ENCODE assay signal across 30 cellular contexts in genomic region chr1:4613606-4614370, GRCh38.
"Had no signal": no experiment of that assay in that cellular context is flagged by ENCODE, and none has a peak within 500 bp of the region (broad histone marks: within the 10 kb centered on the region; RNA-seq: fewer than 3 reads in every experiment).

No MANE protein-coding gene starts in this region.

- H3K27ac ChIP-seq: esophagus squamous epithelium, heart right ventricle, neutrophil, prostate gland, right atrium auricular region, tibial artery had no signal

- H3K36me3 Mint-ChIP-seq: memory B cell, mesothelial cell of epicardium, type B pancreatic cell had no signal

- H3K4me3 ChIP-seq: esophagus squamous epithelium, heart right ventricle, lung, mucosa of descending colon, prostate gland, right atrium auricular region, smooth muscle cell, tibial artery had no signal

- FAIRE-seq: endometrium, islet of Langerhans, urothelium cell line had no signal

- ATAC-seq: effector memory CD8-positive, alpha-beta T cell; heart right ventricle; left ventricle myocardium superior; mucosa of descending colon; sciatic nerve; stimulated activated naive CD8-positive, alpha-beta T cell treated with anti-CD3 and anti-CD28 coated beads, Interleukin-15, amount 100 ng/mL, for 72 hours had no signal

- H3K9me3 ChIP-seq: neutrophil, prostate gland had no signal

- H3K4me1 Mint-ChIP-seq: memory B cell; naive B cell; stimulated activated naive CD8-positive, alpha-beta T cell treated with anti-CD3 and anti-CD28 coated beads, Interleukin-15, amount 100 ng/mL, for 72 hours had no signal

- DNase-seq: cortex of kidney; effector memory CD8-positive, alpha-beta T cell; esophagus squamous epithelium; foreskin melanocyte; glutamatergic neuron; heart right ventricle; hippocampal formation; left ventricle myocardium superior; naive B cell; nephron progenitor cell; stimulated activated CD4-positive, alpha-beta T cell treated with anti-CD3 and anti-CD28 coated beads, Interleukin-12 subunit alpha, Interleukin-12 subunit beta, amount 100 ng/mL, for 4 hours; stimulated activated CD4-positive, alpha-beta T cell treated with anti-CD3 and anti-CD28 coated beads, Interleukin-1b, Interleukin-23, amount 100 ng/mL, for 48 hours; stimulated activated CD4-positive, alpha-beta T cell treated with anti-CD3 and anti-CD28 coated beads, Interleukin-4, amount 100 ng/mL, for 1 hour; stimulated activated CD8-positive, alpha-beta memory T cell treated with anti-CD3 and anti-CD28 coated beads, Interleukin-4, amount 100 ng/mL, for 48 hours; stimulated activated naive CD4-positive, alpha-beta T cell; stimulated activated naive CD8-positive, alpha-beta T cell treated with anti-CD3 and anti-CD28 coated beads, Interleukin-15, amount 100 ng/mL, for 72 hours; tibial artery had no signal

- H3K27ac Mint-ChIP-seq: effector memory CD8-positive, alpha-beta T cell; memory B cell; mesothelial cell of epicardium; naive B cell; stimulated activated naive CD8-positive, alpha-beta T cell treated with anti-CD3 and anti-CD28 coated beads, Interleukin-15, amount 100 ng/mL, for 72 hours; type B pancreatic cell had no signal

- H3K4me1 ChIP-seq: esophagus squamous epithelium, heart right ventricle, prostate gland, right atrium auricular region, tibial artery had no signal

- H3K4me2 ChIP-seq: smooth muscle cell had no signal

- H3K9me3 Mint-ChIP-seq: type B pancreatic cell had no signal

- H3K4me3 Mint-ChIP-seq: effector memory CD8-positive, alpha-beta T cell; memory B cell; mesothelial cell of epicardium; naive B cell; nephron progenitor cell; stimulated activated naive CD8-positive, alpha-beta T cell treated with anti-CD3 and anti-CD28 coated beads, Interleukin-15, amount 100 ng/mL, for 72 hours; type B pancreatic cell had no signal

- H3K36me3 ChIP-seq: esophagus squamous epithelium, heart right ventricle, neutrophil, prostate gland, right atrium auricular region, tibial artery had no signal

- H3K27me3 ChIP-seq: esophagus squamous epithelium, neutrophil, right atrium auricular region, tibial artery had no signal
